8 cellular contexts compared by ENCODE assay signal in the genomic region with DNA sequence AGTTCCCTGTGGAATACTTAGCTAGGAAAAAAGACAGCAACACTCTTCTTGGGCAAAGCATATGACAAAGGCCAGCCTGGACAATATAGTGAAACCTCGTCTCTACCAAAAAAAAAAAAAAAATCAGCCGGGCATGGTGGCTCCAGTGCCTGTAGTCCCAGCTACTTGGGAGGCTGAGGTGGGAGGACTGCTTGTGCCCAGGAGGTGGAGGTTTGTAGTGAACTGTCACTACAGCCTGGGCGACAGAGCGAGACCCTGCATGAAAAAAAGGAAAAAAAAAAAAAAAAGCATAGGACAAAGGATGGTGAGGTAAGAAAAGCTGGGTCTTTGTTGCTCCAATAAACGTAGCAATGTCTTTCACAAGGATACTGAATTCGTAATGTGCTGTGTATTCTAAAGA. TPM values are rescaled to one million over a fixed set of nuclear protein-coding genes. Genes with fewer than 3 reads are reported as not detected.
A peak's percentile ranks its signal among the peaks of the same experiment; 100 is the strongest.
DNase-seq lines count a peak whose midpoint lies in the region; ATAC-seq lines count a peak whose summit lies in the region.

No MANE protein-coding gene starts in this region.

- H3K27me3 ChIP-seq in subcutaneous abdominal adipose tissue (ENCODE audit: control insufficient read depth in 5 of 5, insufficient read depth in 4 of 5, low read length in 5 of 5): peaks cover 0 to 2% (median 0%) of the 10 kb centered on the region in 5 donors

- peak overlapping the region; percentile 32 for H3K27ac ChIP-seq in subcutaneous abdominal adipose tissue (ENCODE audit: low read depth, low read length)

- H3K9me3 Mint-ChIP-seq in activated CD4-positive, alpha-beta T cell treated with anti-CD3 and anti-CD28 coated beads for 36 hours (ENCODE audit: low read depth): no peaks in the 10 kb centered on the region
- no peaks in the 10 kb centered on the region for H3K9me3 Mint-ChIP-seq in activated CD8-positive, alpha-beta T cell treated with anti-CD3 and anti-CD28 coated beads, Interleukin-2, amount 10 ng/mL, durations not matched to agents 7 days and 5 days (ENCODE audit: insufficient read depth)
- no peaks in the 10 kb centered on the region for H3K9me3 Mint-ChIP-seq in immature natural killer cell

- H3K36me3 Mint-ChIP-seq in activated CD4-positive, alpha-beta T cell treated with anti-CD3 and anti-CD28 coated beads for 36 hours (ENCODE audit: low read depth): no peaks in the 10 kb centered on the region
- H3K36me3 Mint-ChIP-seq in activated CD8-positive, alpha-beta T cell treated with anti-CD3 and anti-CD28 coated beads, Interleukin-2, amount 10 ng/mL, durations not matched to agents 7 days and 5 days (ENCODE audit: low read depth): peaks cover 11% of the 10 kb centered on the region
- H3K36me3 Mint-ChIP-seq in immature natural killer cell: no peaks in the 10 kb centered on the region

- H3K4me1 Mint-ChIP-seq in activated CD4-positive, alpha-beta T cell treated with anti-CD3 and anti-CD28 coated beads for 36 hours: peaks cover 18% of the 10 kb centered on the region
- H3K4me1 Mint-ChIP-seq in activated CD8-positive, alpha-beta T cell treated with anti-CD3 and anti-CD28 coated beads, Interleukin-2, amount 10 ng/mL, durations not matched to agents 7 days and 5 days (ENCODE audit: low read depth): peaks cover 26% of the 10 kb centered on the region
- peaks cover 22 to 31% of the 10 kb centered on the region in 2 donors for H3K4me1 Mint-ChIP-seq in immature natural killer cell

- peak overlapping the region in 1 of 5 donors; percentile 79 for H3K9ac ChIP-seq in subcutaneous abdominal adipose tissue (ENCODE audit: low read length in 5 of 5)

- intact Hi-C loops in activated CD4-positive, alpha-beta T cell treated with anti-CD3 and anti-CD28 coated beads for 36 hours (cut with DNase I, micrococcal nuclease): loop anchor here in 1 of 2 experiments (5.0 to 10.0 kb wide), 3 partner anchors 239 to 1456 kb away; a partner anchor contains a TSS

- ATAC-seq in activated CD4-positive, alpha-beta T cell treated with anti-CD3 and anti-CD28 coated beads for 36 hours: no peak
- ATAC-seq in activated CD8-positive, alpha-beta T cell treated with anti-CD3 and anti-CD28 coated beads, Interleukin-2, amount 10 ng/mL, durations not matched to agents 7 days and 5 days: no peak
- ATAC-seq in HG02852 (IDR thresholded peaks at IDR 0.05; ENCODE audit: unreplicated experiment) (no peak), HG03354 (IDR thresholded peaks at IDR 0.05; ENCODE audit: poor library complexity, severe bottlenecking, unreplicated experiment) (no peak)

- H3K4me3 ChIP-seq in subcutaneous abdominal adipose tissue (ENCODE audit: low read depth in 1 of 5, low read length in 5 of 5): peak overlapping the region in 3 of 5 donors; percentile 87 to 94 (median 93)

- peaks cover 3% of the 10 kb centered on the region for H3K27me3 Mint-ChIP-seq in activated CD4-positive, alpha-beta T cell treated with anti-CD3 and anti-CD28 coated beads for 36 hours
- H3K27me3 Mint-ChIP-seq in activated CD8-positive, alpha-beta T cell treated with anti-CD3 and anti-CD28 coated beads, Interleukin-2, amount 10 ng/mL, durations not matched to agents 7 days and 5 days (ENCODE audit: low read depth): peaks cover 13% of the 10 kb centered on the region
- peaks cover 4 to 9% (median 4%) of the 10 kb centered on the region in 3 donors for H3K27me3 Mint-ChIP-seq in immature natural killer cell (ENCODE audit: low read depth in 3 of 3)

- DNase-seq in activated CD4-positive, alpha-beta T cell treated with anti-CD3 and anti-CD28 coated beads for 36 hours: no peak
- DNase-seq in activated CD4-positive, alpha-beta T cell treated with anti-CD3 and anti-CD28 coated beads, Interleukin-2, amount 50 U/mL, for 4 hours: no peak
- DNase-seq in activated CD8-positive, alpha-beta T cell treated with anti-CD3 and anti-CD28 coated beads, Interleukin-2, amount 10 ng/mL, durations not matched to agents 7 days and 5 days: no peak
- DNase-seq in immature natural killer cell (no peak), SHP77 (lab: John Stamatoyannopoulos, UW) (no peak)

- no peaks in the 10 kb centered on the region for H3K36me3 ChIP-seq in subcutaneous abdominal adipose tissue (ENCODE audit: control insufficient read depth in 5 of 5, insufficient read depth in 5 of 5, low read length in 5 of 5)

- POLR2A ChIA-PET in activated CD4-positive, alpha-beta T cell treated with anti-CD3 and anti-CD28 coated beads for 36 hours (lab: Charles Lee): interaction anchor here (0.6 to 1.0 kb wide), 2 partner anchors 235 to 357 kb away, joined by 7 read pairs; no protein-coding TSS in a partner anchor
- POLR2A ChIA-PET in activated CD8-positive, alpha-beta T cell treated with anti-CD3 and anti-CD28 coated beads, Interleukin-2, amount 10 ng/mL, durations not matched to agents 7 days and 5 days (lab: Charles Lee): interaction anchor here (0.7 to 1.9 kb wide), 5 partner anchors 10 to 240 kb away, joined by 3 to 9 read pairs (median 5); a partner anchor contains a TSS

- peaks cover 5 to 38% (median 32%) of the 10 kb centered on the region in 5 donors for H3K4me1 ChIP-seq in subcutaneous abdominal adipose tissue (ENCODE audit: control insufficient read depth in 5 of 5, insufficient read depth in 5 of 5, low read length in 5 of 5)

- H3K4me3 Mint-ChIP-seq in activated CD4-positive, alpha-beta T cell treated with anti-CD3 and anti-CD28 coated beads for 36 hours: peak overlapping the region; percentile 77
- peak overlapping the region; percentile 91 for H3K4me3 Mint-ChIP-seq in activated CD8-positive, alpha-beta T cell treated with anti-CD3 and anti-CD28 coated beads, Interleukin-2, amount 10 ng/mL, durations not matched to agents 7 days and 5 days
- peak overlapping the region; percentile 87 to 96 (median 88) for H3K4me3 Mint-ChIP-seq in immature natural killer cell

- no peaks in the 10 kb centered on the region for H3K9me3 ChIP-seq in subcutaneous abdominal adipose tissue (ENCODE audit: control insufficient read depth in 5 of 5, low read length in 5 of 5)

- CTCF ChIA-PET in activated CD4-positive, alpha-beta T cell treated with anti-CD3 and anti-CD28 coated beads for 36 hours (lab: Charles Lee): interaction anchor here (0.6 to 1.9 kb wide), 3 partner anchors 15 to 251 kb away, joined by 3 to 7 read pairs (median 3); no protein-coding TSS in a partner anchor
- CTCF ChIA-PET in activated CD8-positive, alpha-beta T cell treated with anti-CD3 and anti-CD28 coated beads, Interleukin-2, amount 10 ng/mL, durations not matched to agents 7 days and 5 days (lab: Charles Lee): interaction anchor here (0.7 to 2.2 kb wide), 7 partner anchors 8 to 106 kb away, joined by 3 to 14 read pairs (median 4); no protein-coding TSS in a partner anchor

- H3K27ac Mint-ChIP-seq in activated CD4-positive, alpha-beta T cell treated with anti-CD3 and anti-CD28 coated beads for 36 hours: peak overlapping the region; percentile 86
- peak overlapping the region; percentile 92 for H3K27ac Mint-ChIP-seq in activated CD8-positive, alpha-beta T cell treated with anti-CD3 and anti-CD28 coated beads, Interleukin-2, amount 10 ng/mL, durations not matched to agents 7 days and 5 days
- peak overlapping the region; percentile 81 to 94 (median 89) for H3K27ac Mint-ChIP-seq in immature natural killer cell

RNA-seq across cellular contexts. Expression of a gene that starts 1.1 kb away (rescaled TPM):
- 1 to 10 TPM; 4.0 to 5.2 TPM for total RNA-seq in activated CD4-positive, alpha-beta T cell treated with anti-CD3 and anti-CD28 coated beads for 36 hours
- total RNA-seq in activated CD8-positive, alpha-beta T cell treated with anti-CD3 and anti-CD28 coated beads, Interleukin-2, amount 10 ng/mL, durations not matched to agents 7 days and 5 days: 1 to 10 TPM; 8.8 to 9.5 TPM
- 1 to 10 TPM; 2.1 to 3.0 (median 2.2) TPM for polyA plus RNA-seq in immature natural killer cell

RNA-seq across cellular contexts. Expression of a gene that starts 1.4 kb away (rescaled TPM):
- under 1 TPM; 0.04 to 0.14 TPM for total RNA-seq in activated CD4-positive, alpha-beta T cell treated with anti-CD3 and anti-CD28 coated beads for 36 hours
- total RNA-seq in activated CD8-positive, alpha-beta T cell treated with anti-CD3 and anti-CD28 coated beads, Interleukin-2, amount 10 ng/mL, durations not matched to agents 7 days and 5 days: 1 to 10 TPM in 1 of 2 experiments, under 1 TPM in 1; 0.73 to 1.7 TPM
- polyA plus RNA-seq in immature natural killer cell: under 1 TPM in 1 of 3 donors, not detected in 2; 0.06 TPM
